Comparison of ENCODE assay signal across 11 cellular contexts in the genomic region with DNA sequence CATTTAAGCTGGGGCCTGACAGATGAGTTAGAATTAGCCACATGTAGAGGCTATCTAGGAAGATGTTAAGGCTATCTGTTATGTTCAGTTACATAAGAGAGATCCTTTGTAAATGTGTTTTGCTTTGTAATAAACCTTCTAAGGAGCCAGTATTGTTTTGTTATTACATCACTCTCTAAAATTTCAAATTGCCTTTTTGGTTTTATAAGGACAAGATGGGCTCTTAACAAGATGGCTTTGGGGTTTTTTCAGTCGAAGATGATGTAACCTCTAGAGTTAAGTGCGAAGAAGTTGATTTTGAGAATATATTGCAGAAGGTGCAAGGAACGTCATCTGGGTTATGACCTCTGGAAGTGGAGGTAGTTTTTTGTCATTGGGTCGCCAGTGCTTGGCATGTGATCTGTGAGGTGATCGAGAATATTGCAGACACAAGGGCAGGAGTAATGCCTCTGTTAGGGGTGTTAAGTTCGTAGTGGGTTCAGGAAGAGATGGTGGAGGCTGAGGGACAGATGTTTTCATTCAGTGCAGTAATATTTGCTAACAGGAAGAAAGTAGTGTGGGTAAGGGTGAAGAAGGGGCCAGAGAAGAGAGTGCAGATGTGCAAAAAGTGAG. TPM values are rescaled to one million over a fixed set of nuclear protein-coding genes. Genes with fewer than 3 reads are reported as not detected.
DNase-seq lines count a peak whose midpoint lies in the region; ATAC-seq and TF ChIP-seq lines count a peak whose summit lies in the region.
"Had no signal": no experiment of that assay in that cellular context is flagged by ENCODE, and none has a peak within 500 bp of the region (broad histone marks: within the 10 kb centered on the region; RNA-seq: fewer than 3 reads in every experiment).

No MANE protein-coding gene starts in this region.

- no peak for ATAC-seq in HG03039 (IDR thresholded peaks at IDR 0.05; ENCODE audit: unreplicated experiment)
- ATAC-seq: foreskin keratinocyte had no signal

- intact Hi-C loops in dendritic cell treated with granulocyte-macrophage colony-stimulating factor and Interleukin-4, amounts not matched to agents 40 ng/mL and 50 ng/mL, for 4 days (cut with micrococcal nuclease) = no loop called here

- no peaks in the 10 kb centered on the region for H3K27me3 Mint-ChIP-seq in dendritic cell treated with granulocyte-macrophage colony-stimulating factor and Interleukin-4, amounts not matched to agents 40 ng/mL and 50 ng/mL, for 4 days
- no peaks in the 10 kb centered on the region for H3K27me3 Mint-ChIP-seq in osteocyte (ENCODE audit: unreplicated experiment)

- H3K36me3 Mint-ChIP-seq in dendritic cell treated with granulocyte-macrophage colony-stimulating factor and Interleukin-4, amounts not matched to agents 40 ng/mL and 50 ng/mL, for 4 days (ENCODE audit: low read depth) = peaks cover 43% of the 10 kb centered on the region
- H3K36me3 Mint-ChIP-seq in osteocyte (ENCODE audit: unreplicated experiment) = peaks cover 19% of the 10 kb centered on the region

- peak overlapping the region; percentile 2 for H3K27ac Mint-ChIP-seq in dendritic cell treated with granulocyte-macrophage colony-stimulating factor and Interleukin-4, amounts not matched to agents 40 ng/mL and 50 ng/mL, for 4 days
- peak overlapping the region; percentile 76 for H3K27ac Mint-ChIP-seq in osteocyte (ENCODE audit: unreplicated experiment)

- peaks cover 72% of the 10 kb centered on the region for H3K4me1 Mint-ChIP-seq in dendritic cell treated with granulocyte-macrophage colony-stimulating factor and Interleukin-4, amounts not matched to agents 40 ng/mL and 50 ng/mL, for 4 days (ENCODE audit: low read depth)
- H3K4me1 Mint-ChIP-seq in osteocyte (ENCODE audit: unreplicated experiment) = peaks cover 57% of the 10 kb centered on the region

- TF ChIP-seq CTCF in osteocyte (IDR thresholded peaks at IDR 0.05) = no peak

- H3K4me3 Mint-ChIP-seq in dendritic cell treated with granulocyte-macrophage colony-stimulating factor and Interleukin-4, amounts not matched to agents 40 ng/mL and 50 ng/mL, for 4 days = no peak overlapping the region
- peak overlapping the region; percentile 2 for H3K4me3 Mint-ChIP-seq in osteocyte (ENCODE audit: unreplicated experiment)

- DNase-seq in EH (ENCODE audit: low read depth) (peak; percentile 45), Kasumi-1 (lab: John Stamatoyannopoulos, UW) (peak; percentile 36 to 56), osteocyte (ENCODE audit: extremely low spot score, unreplicated experiment) (no peak), DMS153 treated with DMSO at 0.1 percent for 48 hours (lab: John Stamatoyannopoulos, UW; ENCODE audit: unreplicated experiment) (no peak), EL (no peak)
- DNase-seq: amygdala, foreskin keratinocyte, NCI-H774, substantia nigra had no signal

- no peaks in the 10 kb centered on the region for H3K9me3 Mint-ChIP-seq in dendritic cell treated with granulocyte-macrophage colony-stimulating factor and Interleukin-4, amounts not matched to agents 40 ng/mL and 50 ng/mL, for 4 days
- no peaks in the 10 kb centered on the region for H3K9me3 Mint-ChIP-seq in osteocyte (ENCODE audit: unreplicated experiment)

RNA-seq across cellular contexts. Expression of gene LSM14A, which starts 12.7 kb away (rescaled TPM):
- 97.8 and 111 TPM in 2 replicates for total RNA-seq in osteocyte

Comparison
In these comparisons a context has a peak if more than half of its experiments do, and no peak if none do; other contexts are left out.
1. DNase-seq: peak in EH (single experiment) and Kasumi-1 (2 of 2); none in osteocyte (single experiment), DMS153 treated with DMSO at 0.1 percent for 48 hours (single experiment) and EL (single experiment).